Comparison of ENCODE assay signal across 21 cellular contexts in genomic region chr9:109922617-109923260, GRCh38.
DNase-seq lines count a peak whose midpoint lies in the region; ATAC-seq and TF ChIP-seq lines count a peak whose summit lies in the region.
"Had no signal": no experiment of that assay in that cellular context is flagged by ENCODE, and none has a peak within 500 bp of the region (broad histone marks: within the 10 kb centered on the region; RNA-seq: fewer than 3 reads in every experiment).

No MANE protein-coding gene starts in this region.

- H3K36me3 ChIP-seq in IMR-90 (ENCODE audit: control insufficient read depth, insufficient read depth, low read length), result peaks cover 7% of the 10 kb centered on the region
- H3K36me3 ChIP-seq: breast epithelium, colonic mucosa had no signal

- ATAC-seq in IMR-90 (ENCODE audit: low read depth), result no peak
- ATAC-seq in stimulated activated memory B cell treated with anti-CD40 and anti-IgM and Interleukin-4, amounts not matched to agents 10 μg/mL and 1 μg/mL and 100 μg/mL, for 72 hours, result no peak
- no peak for ATAC-seq in T-cell (replicated peaks in 1 of 4)
- ATAC-seq: activated CD8-positive, alpha-beta T cell treated with anti-CD3 and anti-CD28 coated beads for 36 hours; HCT116; naive thymus-derived CD8-positive, alpha-beta T cell had no signal

- peaks cover 11 to 35% of the 10 kb centered on the region in 2 experiments for H3K79me1 ChIP-seq in IMR-90 (ENCODE audit: low read depth in 1 of 2, low read length in 2 of 2)

- WGBS in IMR-90 (ENCODE audit: extremely low coverage in 2 of 2, insufficient read length in 1 of 2), 2 experiments, result no CpG with 5 or more reads among the region's 1 CpG

- TF ChIP-seq POLR2A in IMR-90 (IDR thresholded peaks at IDR 0.05; ENCODE audit: low read depth, low read length), result no peak

- H3K27ac Mint-ChIP-seq in stimulated activated memory B cell treated with anti-CD40 and anti-IgM and Interleukin-4, amounts not matched to agents 10 μg/mL and 1 μg/mL and 100 μg/mL, for 72 hours, result peak overlapping the region; percentile 77
- no peak overlapping the region for H3K27ac Mint-ChIP-seq in T-cell
- H3K27ac Mint-ChIP-seq: activated CD8-positive, alpha-beta T cell treated with anti-CD3 and anti-CD28 coated beads for 36 hours; CD4-positive, alpha-beta T cell; naive thymus-derived CD8-positive, alpha-beta T cell had no signal

- H4K8ac ChIP-seq in IMR-90 (ENCODE audit: low read depth in 2 of 2, low read length in 2 of 2), result no peak overlapping the region

- H3K9me3 ChIP-seq in IMR-90 (ENCODE audit: control insufficient read depth, insufficient read depth, low read length), result no peaks in the 10 kb centered on the region
- H3K9me3 ChIP-seq: breast epithelium, colonic mucosa had no signal

- H3K4me2 ChIP-seq in IMR-90 (ENCODE audit: low read depth, low read length), result no peak overlapping the region

- H3K27ac ChIP-seq in IMR-90 (ENCODE audit: insufficient read depth, low read length), result no peak overlapping the region; the same call in 1 of the 2 replicates
- H3K27ac ChIP-seq: breast epithelium, colonic mucosa had no signal

- no peak overlapping the region for H2BK120ac ChIP-seq in IMR-90 (ENCODE audit: low read depth, low read length)

- H3K18ac ChIP-seq in IMR-90 (ENCODE audit: low read depth, low read length), result no peak overlapping the region

- no peak overlapping the region for H4K91ac ChIP-seq in IMR-90 (ENCODE audit: insufficient read depth, low read depth, low read length)

- no peak overlapping the region for H4K5ac ChIP-seq in IMR-90 (ENCODE audit: low read depth, low read length)

- no peak overlapping the region for H2BK15ac ChIP-seq in IMR-90 (ENCODE audit: low read depth, low read length)

- no peak overlapping the region for H3K4me3 ChIP-seq in IMR-90 (ENCODE audit: insufficient read depth, low read depth, low read length)
- H3K4me3 ChIP-seq: breast epithelium, colonic mucosa had no signal

- H3K4me3 Mint-ChIP-seq in stimulated activated memory B cell treated with anti-CD40 and anti-IgM and Interleukin-4, amounts not matched to agents 10 μg/mL and 1 μg/mL and 100 μg/mL, for 72 hours, result no peak overlapping the region
- H3K4me3 Mint-ChIP-seq in T-cell, result no peak overlapping the region
- H3K4me3 Mint-ChIP-seq: activated CD8-positive, alpha-beta T cell treated with anti-CD3 and anti-CD28 coated beads for 36 hours; CD4-positive, alpha-beta T cell; naive thymus-derived CD8-positive, alpha-beta T cell had no signal

- H4K20me1 ChIP-seq in IMR-90 (ENCODE audit: insufficient read depth, low read length), result no peaks in the 10 kb centered on the region

- CTCF ChIA-PET in IMR-90 (lab: Yijun Ruan, JAX) (no interaction called here), T-cell (lab: Charles Lee) (interaction anchor here in 1 of 2 donors (0.6 to 1.1 kb wide), 2 partner anchors 10 to 229 kb away, joined by 3 to 5 read pairs; no protein-coding TSS in a partner anchor)

- 0 out of 2 replicates have a peak overlapping the region, but pooled peaks have one; percentile 4 for H3K14ac ChIP-seq in IMR-90 (replicated peaks; ENCODE audit: low read depth, low read length)

- H3K4ac ChIP-seq in IMR-90 (ENCODE audit: low read depth, low read length), result no peak overlapping the region

- dilution Hi-C loops in IMR-90 (cut with HindIII; ENCODE audit: low sequenced_read_pairs, unreplicated experiment), result no loop called here

- no peaks in the 10 kb centered on the region for H3K27me3 Mint-ChIP-seq in stimulated activated memory B cell treated with anti-CD40 and anti-IgM and Interleukin-4, amounts not matched to agents 10 μg/mL and 1 μg/mL and 100 μg/mL, for 72 hours
- no peaks in the 10 kb centered on the region for H3K27me3 Mint-ChIP-seq in T-cell
- H3K27me3 Mint-ChIP-seq: CD4-positive, alpha-beta T cell had no signal

- no peak overlapping the region for H2BK5ac ChIP-seq in IMR-90 (ENCODE audit: low read depth, low read length, poor library complexity, severe bottlenecking)

- peaks cover 8% of the 10 kb centered on the region for H3K36me3 Mint-ChIP-seq in stimulated activated memory B cell treated with anti-CD40 and anti-IgM and Interleukin-4, amounts not matched to agents 10 μg/mL and 1 μg/mL and 100 μg/mL, for 72 hours
- H3K36me3 Mint-ChIP-seq in T-cell, result no peaks in the 10 kb centered on the region
- H3K36me3 Mint-ChIP-seq: naive thymus-derived CD8-positive, alpha-beta T cell had no signal

- peaks cover 63% of the 10 kb centered on the region for H3K4me1 Mint-ChIP-seq in stimulated activated memory B cell treated with anti-CD40 and anti-IgM and Interleukin-4, amounts not matched to agents 10 μg/mL and 1 μg/mL and 100 μg/mL, for 72 hours
- peaks cover 13 to 22% (median 14%) of the 10 kb centered on the region in 3 donors for H3K4me1 Mint-ChIP-seq in T-cell

- no peaks in the 10 kb centered on the region for H3K27me3 ChIP-seq in IMR-90 (ENCODE audit: control insufficient read depth, insufficient read depth, low read length)
- H3K27me3 ChIP-seq: breast epithelium, colonic mucosa had no signal

- no peaks in the 10 kb centered on the region for H3K9me3 Mint-ChIP-seq in stimulated activated memory B cell treated with anti-CD40 and anti-IgM and Interleukin-4, amounts not matched to agents 10 μg/mL and 1 μg/mL and 100 μg/mL, for 72 hours
- H3K9me3 Mint-ChIP-seq in T-cell, result no peaks in the 10 kb centered on the region
- H3K9me3 Mint-ChIP-seq: activated CD8-positive, alpha-beta T cell treated with anti-CD3 and anti-CD28 coated beads for 36 hours; CD4-positive, alpha-beta T cell; naive thymus-derived CD8-positive, alpha-beta T cell had no signal

- H2AFZ ChIP-seq in IMR-90 (replicated peaks; ENCODE audit: low read length, poor library complexity), result no peak overlapping the region

- no peak for TF ChIP-seq RAD21 in IMR-90 (IDR thresholded peaks at IDR 0.05; ENCODE audit: low read length)

- H3K23ac ChIP-seq in IMR-90 (ENCODE audit: low read depth, low read length), result no peak overlapping the region

- no peak overlapping the region for H3K56ac ChIP-seq in IMR-90 (ENCODE audit: extremely low read depth, insufficient read depth, low read length)

- no TSS peak for BruUV-seq in IMR-90 (replicated peaks; lab: Mats Ljungman, UMichigan)

- peaks cover 12% of the 10 kb centered on the region for H3K9me1 ChIP-seq in IMR-90 (ENCODE audit: insufficient read depth, low read length)

- in situ Hi-C loops in IMR-90 (cut with MboI; ENCODE audit: low sequenced_read_pairs), result no loop called here

- intact Hi-C loops in IMR-90 (cut with micrococcal nuclease), result no loop called here

- DNase-seq in IMR-90 (no peak), NCI-H2196 (lab: John Stamatoyannopoulos, UW; ENCODE audit: unreplicated experiment) (peak; percentile 73), glomerular visceral epithelial cell (ENCODE audit: extremely low spot score) (peak; percentile 40), T-cell (no peak), SHP77 treated with DMSO at 0.1 percent for 48 hours (lab: John Stamatoyannopoulos, UW) (no peak)
- no peak for DNase-seq in activated T-cell treated with anti-CD3 and anti-CD28 coated beads, Interleukin-2, amount 50 U/mL, for 1 hour
- DNase-seq: activated CD4-positive, CD25-positive, alpha-beta regulatory T cell; activated CD8-positive, alpha-beta T cell treated with anti-CD3 and anti-CD28 coated beads for 36 hours; activated gamma-delta T cell treated with Interleukin-2 at 50 U/mL for 16 hours; activated T-cell treated with anti-CD3 and anti-CD28 coated beads for 4 hours; CD4-positive, alpha-beta T cell; colonic mucosa; GF-D8; Kasumi-1; naive thymus-derived CD8-positive, alpha-beta T cell; NCI-H1105; NCI-H524 treated with DMSO at 0.1 percent for 48 hours; T-helper 9 cell had no signal

- no peak overlapping the region for H2AK9ac ChIP-seq in IMR-90 (replicated peaks; ENCODE audit: low read depth, low read length, poor library complexity)

- H2AK5ac ChIP-seq in IMR-90 (ENCODE audit: low read depth, low read length), result no peak overlapping the region

- H3K9ac ChIP-seq in IMR-90 (ENCODE audit: low read depth, low read length), result no peak overlapping the region

- H3K4me1 ChIP-seq in IMR-90 (ENCODE audit: control insufficient read depth, insufficient read depth, low read length), result no peaks in the 10 kb centered on the region; the same call in 1 of the 2 replicates
- H3K4me1 ChIP-seq: breast epithelium, colonic mucosa had no signal

- TF ChIP-seq CTCF in IMR-90 (conservative IDR thresholded peaks at IDR 0.05; ENCODE audit: low read depth, low read length), result no peak

- H2BK20ac ChIP-seq in IMR-90 (ENCODE audit: low read depth, low read length), result no peak overlapping the region

- POLR2A ChIA-PET in IMR-90 (lab: Charles Lee; ENCODE audit: unreplicated experiment) (interaction anchor here (1.0 kb wide), 1 partner anchor 9 kb away, joined by 3 read pairs; no protein-coding TSS in a partner anchor), T-cell (lab: Charles Lee) (no interaction called here)

TF ChIP-seq in IMR-90, 13 proteins besides CTCF, POLR2A, EP300 and RAD21 (continues in another document):
- no peak for TF ChIP-seq MAFK (IDR thresholded peaks at IDR 0.05; ENCODE audit: low read depth, low read length)
- TF ChIP-seq RFX5 (IDR thresholded peaks at IDR 0.05; ENCODE audit: low read depth, low read length), result no peak
- no peak for TF ChIP-seq BHLHE40 (IDR thresholded peaks at IDR 0.05; ENCODE audit: low read depth, low read length)
- no peak for TF ChIP-seq CHD1 (IDR thresholded peaks at IDR 0.05; ENCODE audit: low read depth, low read length)
- TF ChIP-seq USF2 (IDR thresholded peaks at IDR 0.05; ENCODE audit: low read depth, low read length), result no peak
- no peak for TF ChIP-seq MAZ (IDR thresholded peaks at IDR 0.05; ENCODE audit: borderline replicate concordance, low read depth, low read length)
- TF ChIP-seq, protein P1, sequence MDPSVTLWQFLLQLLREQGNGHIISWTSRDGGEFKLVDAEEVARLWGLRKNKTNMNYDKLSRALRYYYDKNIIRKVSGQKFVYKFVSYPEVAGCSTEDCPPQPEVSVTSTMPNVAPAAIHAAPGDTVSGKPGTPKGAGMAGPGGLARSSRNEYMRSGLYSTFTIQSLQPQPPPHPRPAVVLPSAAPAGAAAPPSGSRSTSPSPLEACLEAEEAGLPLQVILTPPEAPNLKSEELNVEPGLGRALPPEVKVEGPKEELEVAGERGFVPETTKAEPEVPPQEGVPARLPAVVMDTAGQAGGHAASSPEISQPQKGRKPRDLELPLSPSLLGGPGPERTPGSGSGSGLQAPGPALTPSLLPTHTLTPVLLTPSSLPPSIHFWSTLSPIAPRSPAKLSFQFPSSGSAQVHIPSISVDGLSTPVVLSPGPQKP (IDR thresholded peaks at IDR 0.05; ENCODE audit: borderline replicate concordance, low read depth, low read length), result no peak
- TF ChIP-seq MXI1 (IDR thresholded peaks at IDR 0.05; ENCODE audit: borderline replicate concordance, low read depth, low read length), result no peak
- TF ChIP-seq CEBPB (IDR thresholded peaks at IDR 0.05; ENCODE audit: low read depth, low read length), result no peak

Comparison
In these comparisons a context has a peak if more than half of its experiments do, and no peak if none do; other contexts are left out.
1. DNase-seq: peak in NCI-H2196 (single experiment) and glomerular visceral epithelial cell (single experiment); none in IMR-90 (single experiment), T-cell (0 of 34), SHP77 treated with DMSO at 0.1 percent for 48 hours (single experiment) and activated T-cell treated with anti-CD3 and anti-CD28 coated beads, Interleukin-2, amount 50 U/mL, for 1 hour (single experiment).